8 cellular contexts compared by ENCODE assay signal in the genomic region with DNA sequence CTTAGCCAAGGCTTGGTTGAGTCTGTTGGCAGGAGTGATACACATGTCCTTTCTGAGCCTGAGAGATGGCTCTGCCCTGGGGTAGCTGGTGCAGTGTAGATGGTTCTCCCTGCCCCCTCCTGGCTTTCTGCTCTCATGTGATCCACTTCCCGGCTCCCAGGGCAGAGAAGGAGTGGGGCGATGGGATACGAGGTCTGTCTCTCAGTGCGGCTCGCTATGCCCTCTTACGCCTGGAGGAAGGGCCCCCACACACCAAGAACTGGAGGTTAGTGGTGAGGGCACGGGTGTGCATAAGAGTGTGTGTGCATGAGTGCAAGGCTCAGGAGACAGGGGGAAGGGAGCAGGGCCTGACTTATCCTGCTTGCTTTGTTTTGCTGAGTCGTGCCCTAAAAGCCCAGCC. TPM values are rescaled to one million over a fixed set of nuclear protein-coding genes. Genes with fewer than 3 reads are reported as not detected.
"Had no signal": no experiment of that assay in that cellular context is flagged by ENCODE, and none has a peak within 500 bp of the region (broad histone marks: within the 10 kb centered on the region; RNA-seq: fewer than 3 reads in every experiment).

No MANE protein-coding gene starts in this region.

- H2AFZ ChIP-seq: GM23248 had no signal

- H3K9ac ChIP-seq: GM23248 had no signal

- FAIRE-seq: H54 had no signal

- H3K4me3 ChIP-seq: GM23248 had no signal

- H3K27ac ChIP-seq: GM23248 had no signal

- DNase-seq: GM23248, GOT3, H9, HCEC 1CT, KBM-7 had no signal

RNA-seq across cellular contexts. Expression of gene SLC12A5, which starts 18.8 kb away (rescaled TPM):
- total RNA-seq: GM23248, HT-29 had no signal

RNA-seq across cellular contexts. Expression of gene MMP9, which starts 39.1 kb away (rescaled TPM):
- total RNA-seq: GM23248, HT-29 had no signal
- polyA plus RNA-seq: IgD-negative memory B cell had no signal
